10 cellular contexts compared by ENCODE assay signal in genomic region chr14:106586098-106586704, GRCh38.
DNase-seq lines count a peak whose midpoint lies in the region; ATAC-seq and FAIRE-seq lines count a peak whose summit lies in the region.
"Had no signal": no experiment of that assay in that cellular context is flagged by ENCODE, and none has a peak within 500 bp of the region (broad histone marks: within the 10 kb centered on the region; RNA-seq: fewer than 3 reads in every experiment).

No MANE protein-coding gene starts in this region.

- DNase-seq in SHP77 (lab: John Stamatoyannopoulos, UW) (peak; percentile 26 to 33), SHP77 treated with DMSO at 0.1 percent for 48 hours (lab: John Stamatoyannopoulos, UW) (no peak), NCI-H460 (ENCODE audit: extremely low read depth, low read depth) (peak; percentile 19), memory B cell (ENCODE audit: low spot score in 2 of 2) (peak; percentile 72 to 83), frontal cortex (ENCODE audit: low spot score in 2 of 2) (no peak)
- DNase-seq in activated CD8-positive, alpha-beta memory T cell treated with anti-CD3 and anti-CD28 coated beads, Interleukin-2, amount 50 U/mL, for 48 hours: peak; percentile 90

- H3K9me3 Mint-ChIP-seq in memory B cell: no peaks in the 10 kb centered on the region
- H3K9me3 Mint-ChIP-seq: stimulated activated naive CD8-positive, alpha-beta T cell treated with anti-CD3 and anti-CD28 coated beads, Interleukin-15, Interleukin-2, amounts not matched to agents 100 ng/mL and 50 ng/mL, for 24 hours had no signal

- no peaks in the 10 kb centered on the region for H3K36me3 Mint-ChIP-seq in memory B cell

- ATAC-seq in memory B cell (ENCODE audit: low read depth): peak; percentile 92
- ATAC-seq in GM21619 (IDR thresholded peaks at IDR 0.05; ENCODE audit: unreplicated experiment): no peak
- no peak for ATAC-seq in GM18909 (IDR thresholded peaks at IDR 0.05; ENCODE audit: poor library complexity, unreplicated experiment)

- FAIRE-seq in frontal cortex (lab: Jason Lieb, UNC): no peak
- FAIRE-seq: G401.6 had no signal

- H3K4me3 Mint-ChIP-seq in memory B cell: no peak overlapping the region
- H3K4me3 Mint-ChIP-seq: stimulated activated naive CD8-positive, alpha-beta T cell treated with anti-CD3 and anti-CD28 coated beads, Interleukin-15, Interleukin-2, amounts not matched to agents 100 ng/mL and 50 ng/mL, for 24 hours had no signal

- H3K27me3 Mint-ChIP-seq in memory B cell: peaks cover 2% of the 10 kb centered on the region

- H3K4me1 Mint-ChIP-seq in memory B cell: peaks cover 27% of the 10 kb centered on the region

- no peak overlapping the region for H3K27ac Mint-ChIP-seq in memory B cell
- H3K27ac Mint-ChIP-seq: stimulated activated naive CD8-positive, alpha-beta T cell treated with anti-CD3 and anti-CD28 coated beads, Interleukin-15, Interleukin-2, amounts not matched to agents 100 ng/mL and 50 ng/mL, for 24 hours had no signal

Comparison
In these comparisons a context has a peak if more than half of its experiments do, and no peak if none do; other contexts are left out.
1. DNase-seq: peak in SHP77 (2 of 2), NCI-H460 (single experiment), activated CD8-positive, alpha-beta memory T cell treated with anti-CD3 and anti-CD28 coated beads, Interleukin-2, amount 50 U/mL, for 48 hours (single experiment) and memory B cell (2 of 2); none in SHP77 treated with DMSO at 0.1 percent for 48 hours (single experiment) and frontal cortex (0 of 2).